Comparison of ENCODE assay signal across 8 cellular contexts in genomic region chr5:98927242-98927987, GRCh38. TPM values are rescaled to one million over a fixed set of nuclear protein-coding genes. Genes with fewer than 3 reads are reported as not detected.
DNase-seq lines count a peak whose midpoint lies in the region; ATAC-seq and TF ChIP-seq lines count a peak whose summit lies in the region.

No MANE protein-coding gene starts in this region.

- H3K4me1 ChIP-seq in Peyer's patch (peaks cover 0 to 27% (median 10%) of the 10 kb centered on the region in 4 donors), right atrium auricular region (peaks cover 0 to 40% of the 10 kb centered on the region in 2 donors)

- ATAC-seq in HG03045 (IDR thresholded peaks at IDR 0.05; ENCODE audit: unreplicated experiment), result peak; percentile 13

- H3K27me3 ChIP-seq in Peyer's patch (no peaks in the 10 kb centered on the region), right atrium auricular region (no peaks in the 10 kb centered on the region)

- H3K4me3 Mint-ChIP-seq in activated naive CD4-positive, alpha-beta T cell treated with anti-CD3 and anti-CD28 coated beads, Interleukin-2, amount 10 ng/mL, durations not matched to agents 7 days and 5 days, result peak overlapping the region; percentile 94

- CTCF ChIA-PET in activated naive CD4-positive, alpha-beta T cell treated with anti-CD3 and anti-CD28 coated beads, Interleukin-2, amount 10 ng/mL, durations not matched to agents 7 days and 5 days (lab: Charles Lee), result interaction anchor here (2.0 kb wide), 1 partner anchor 105 kb away, joined by 6 read pairs; no protein-coding TSS in a partner anchor

- H3K27ac Mint-ChIP-seq in activated naive CD4-positive, alpha-beta T cell treated with anti-CD3 and anti-CD28 coated beads, Interleukin-2, amount 10 ng/mL, durations not matched to agents 7 days and 5 days, result peak overlapping the region; percentile 96

- no peaks in the 10 kb centered on the region for H3K9me3 Mint-ChIP-seq in activated naive CD4-positive, alpha-beta T cell treated with anti-CD3 and anti-CD28 coated beads, Interleukin-2, amount 10 ng/mL, durations not matched to agents 7 days and 5 days

- H3K27ac ChIP-seq in Peyer's patch (peak overlapping the region; percentile 96 to 100 (median 100)), right atrium auricular region (peak overlapping the region; percentile 100)

- peaks cover 57% of the 10 kb centered on the region for H3K4me1 Mint-ChIP-seq in activated naive CD4-positive, alpha-beta T cell treated with anti-CD3 and anti-CD28 coated beads, Interleukin-2, amount 10 ng/mL, durations not matched to agents 7 days and 5 days

- H3K4me3 ChIP-seq in Peyer's patch (peak overlapping the region; percentile 75 to 88 (median 84)), right atrium auricular region (peak overlapping the region; percentile 79 to 96)

- no peak for TF ChIP-seq CTCF in Peyer's patch (IDR thresholded peaks at IDR 0.05)
- TF ChIP-seq CTCF in right atrium auricular region (IDR thresholded peaks at IDR 0.05), result no peak

- H3K9me3 ChIP-seq in Peyer's patch (no peaks in the 10 kb centered on the region), right atrium auricular region (no peaks in the 10 kb centered on the region)

- peaks cover 8% of the 10 kb centered on the region for H3K27me3 Mint-ChIP-seq in activated naive CD4-positive, alpha-beta T cell treated with anti-CD3 and anti-CD28 coated beads, Interleukin-2, amount 10 ng/mL, durations not matched to agents 7 days and 5 days

- TF ChIP-seq POLR2A in Peyer's patch (IDR thresholded peaks at IDR 0.05), result peak; percentile 36 to 56

- H3K36me3 ChIP-seq in Peyer's patch (peaks cover 0 to 34% (median 0%) of the 10 kb centered on the region in 3 donors), right atrium auricular region (peaks cover 22% of the 10 kb centered on the region)

- peaks cover 43% of the 10 kb centered on the region for H3K36me3 Mint-ChIP-seq in activated naive CD4-positive, alpha-beta T cell treated with anti-CD3 and anti-CD28 coated beads, Interleukin-2, amount 10 ng/mL, durations not matched to agents 7 days and 5 days

- peak; percentile 60 for DNase-seq in activated CD8-positive, alpha-beta memory T cell treated with anti-CD3 and anti-CD28 coated beads for 24 hours
- DNase-seq in activated CD8-positive, alpha-beta memory T cell treated with anti-CD3 and anti-CD28 coated beads, Interleukin-2, amount 50 U/mL, for 48 hours, result no peak
- DNase-seq in Peyer's patch (peak in 2 of 3 donors; percentile 70 to 81), right atrium auricular region (ENCODE audit: low spot score) (no peak), retina (peak; percentile 44), HuH-7.5 (ENCODE audit: low spot score) (no peak)
- DNase-seq in activated naive CD4-positive, alpha-beta T cell treated with anti-CD3 and anti-CD28 coated beads, Interleukin-2, amount 10 ng/mL, durations not matched to agents 7 days and 5 days, result peak; percentile 71

RNA-seq across cellular contexts. Expression of gene CHD1, which starts 1.4 kb away (rescaled TPM):
- total RNA-seq in Peyer's patch, result 100 to 1,000 TPM in 1 of 4 donors, 10 to 100 TPM in 3; 43.5 to 120 (median 69.5) TPM
- 10 to 100 TPM; 20.4 to 20.6 TPM for total RNA-seq in right atrium auricular region

Comparison
In these comparisons a context has a peak if more than half of its experiments do, and no peak if none do; other contexts are left out.
1. DNase-seq: peak in activated CD8-positive, alpha-beta memory T cell treated with anti-CD3 and anti-CD28 coated beads for 24 hours (single experiment), Peyer's patch (2 of 3), activated naive CD4-positive, alpha-beta T cell treated with anti-CD3 and anti-CD28 coated beads, Interleukin-2, amount 10 ng/mL, durations not matched to agents 7 days and 5 days (single experiment) and retina (single experiment); none in activated CD8-positive, alpha-beta memory T cell treated with anti-CD3 and anti-CD28 coated beads, Interleukin-2, amount 50 U/mL, for 48 hours (single experiment), right atrium auricular region (single experiment) and HuH-7.5 (single experiment).